Comparison of ENCODE assay signal across 8 cellular contexts in genomic region chr7:119935418-119936025, GRCh38.
A peak's percentile ranks its signal among the peaks of the same experiment; 100 is the strongest.
DNase-seq lines count a peak whose midpoint lies in the region; ATAC-seq, FAIRE-seq and TF ChIP-seq lines count a peak whose summit lies in the region.

No MANE protein-coding gene starts in this region.

- H3K4me3 ChIP-seq in body of pancreas (no peak overlapping the region), sigmoid colon (no peak overlapping the region)

- FAIRE-seq in GM12892 (lab: Jason Lieb, UNC): peak; percentile 40

- WGBS in body of pancreas, 2 donors: 10 to 11% methylated on average over 4 of the region's 4 CpGs
- WGBS in sigmoid colon, 2 donors: 21 to 31% methylated on average over 4 of the region's 4 CpGs

- H3K27me3 ChIP-seq in body of pancreas: peaks cover 0 to 6% of the 10 kb centered on the region in 2 donors
- no peaks in the 10 kb centered on the region for H3K27me3 ChIP-seq in sigmoid colon

- no peak overlapping the region for H3K27ac ChIP-seq in body of pancreas
- H3K27ac ChIP-seq in sigmoid colon: no peak overlapping the region

- no peak for TF ChIP-seq POLR2A in GM12892 (IDR thresholded peaks at IDR 0.05; ENCODE audit: low read depth, low read length)
- no peak for TF ChIP-seq POLR2A in body of pancreas (IDR thresholded peaks at IDR 0.05)
- TF ChIP-seq POLR2A in sigmoid colon (IDR thresholded peaks at IDR 0.05): no peak

- no peaks in the 10 kb centered on the region for H3K4me1 ChIP-seq in body of pancreas
- no peaks in the 10 kb centered on the region for H3K4me1 ChIP-seq in sigmoid colon

- TF ChIP-seq EP300 in sigmoid colon (IDR thresholded peaks at IDR 0.05): no peak

- ATAC-seq in HG02852 (IDR thresholded peaks at IDR 0.05; ENCODE audit: unreplicated experiment): peak; percentile 77
- ATAC-seq in body of pancreas: peak; percentile 56
- ATAC-seq in HG02571 (IDR thresholded peaks at IDR 0.05; ENCODE audit: unreplicated experiment): no peak

- TF ChIP-seq CTCF in body of pancreas (IDR thresholded peaks at IDR 0.05) (peak in 6 of 7 experiments; percentile 30 to 47 (median 40)), sigmoid colon (IDR thresholded peaks at IDR 0.05) (peak in 2 of 4 experiments; percentile 23 to 39)

- H3K9me3 ChIP-seq in body of pancreas (no peaks in the 10 kb centered on the region), sigmoid colon (no peaks in the 10 kb centered on the region)

- H3K36me3 ChIP-seq in body of pancreas (replicated peaks in 1 of 2; ENCODE audit: insufficient read depth in 1 of 2, low read depth in 2 of 2) (no peaks in the 10 kb centered on the region), sigmoid colon (no peaks in the 10 kb centered on the region)

- DNase-seq in GM12892 (ENCODE audit: insufficient read length): no peak
- peak; percentile 21 for DNase-seq in NCI-H2171 treated with DMSO at 0.1 percent for 48 hours (lab: John Stamatoyannopoulos, UW)
- no peak for DNase-seq in body of pancreas
- peak; percentile 28 to 51 for DNase-seq in lung microvascular endothelial cell (ENCODE audit: low read depth in 2 of 2)
- no peak for DNase-seq in hypothalamus (lab: John Stamatoyannopoulos, UW)
- DNase-seq in sigmoid colon: no peak

- intact Hi-C loops in body of pancreas (cut with DNase I): loop anchor here (10.0 kb wide), 1 partner anchor 339 kb away; the partner anchor contains the start of gene KCND2
- intact Hi-C loops in sigmoid colon (cut with DNase I): loop anchor here (10.0 kb wide), 1 partner anchor 619 kb away; no protein-coding TSS in a partner anchor

Comparison
In these comparisons a context has a peak if more than half of its experiments do, and no peak if none do; other contexts are left out.
1. DNase-seq: peak in NCI-H2171 treated with DMSO at 0.1 percent for 48 hours (single experiment) and lung microvascular endothelial cell (2 of 2); none in GM12892 (single experiment), body of pancreas (0 of 4), hypothalamus (0 of 51) and sigmoid colon (single experiment).